10 cellular contexts compared by ENCODE assay signal in the genomic region with DNA sequence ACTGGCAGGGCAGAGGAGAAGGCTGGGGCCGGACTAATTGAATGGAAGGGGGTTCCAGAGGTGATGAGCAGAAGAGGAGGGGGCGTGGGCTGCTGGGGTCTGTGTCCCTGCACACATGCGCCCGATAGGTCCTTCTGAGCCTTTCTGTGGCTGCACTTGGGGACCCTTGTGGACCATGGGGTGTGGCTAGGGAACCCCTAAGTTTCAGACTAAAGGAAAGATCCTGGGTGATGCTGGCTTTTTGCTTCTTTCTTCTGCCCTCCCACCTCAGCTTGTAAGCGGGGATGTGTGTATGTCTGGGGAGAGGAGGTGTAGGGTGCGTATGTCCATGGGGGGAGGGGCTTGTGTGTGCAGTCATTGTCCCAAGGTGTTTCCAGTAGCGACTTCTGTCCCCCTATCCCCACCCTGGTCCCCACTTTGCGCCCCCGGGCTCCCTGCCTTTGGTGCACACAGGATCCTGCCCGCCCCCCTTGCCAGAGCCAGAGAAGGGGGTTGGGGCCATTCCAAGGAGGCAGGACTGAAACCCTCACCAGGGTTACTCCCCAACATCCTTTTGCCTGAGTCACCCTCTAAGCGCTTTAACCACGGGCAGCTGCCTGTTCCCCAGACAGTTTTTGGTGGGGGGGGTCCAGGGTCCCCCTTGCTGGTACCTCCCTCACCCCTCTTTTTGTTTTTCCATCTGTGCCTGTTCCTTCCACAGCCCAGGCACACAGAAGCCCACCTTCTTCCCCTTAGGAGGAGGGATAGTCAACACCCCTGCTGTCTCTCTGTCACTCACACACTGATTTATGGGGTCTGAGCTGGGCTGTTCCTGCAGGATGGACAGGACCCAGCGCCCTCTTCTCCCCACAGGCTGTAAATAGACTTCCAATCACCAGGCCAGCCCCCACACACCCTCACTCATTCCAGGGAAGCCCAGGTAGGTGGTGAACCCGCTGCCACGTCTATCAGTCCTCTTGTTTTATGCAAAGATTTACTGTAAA.
DNase-seq lines count a peak whose midpoint lies in the region; FAIRE-seq and TF ChIP-seq lines count a peak whose summit lies in the region.
"Had no signal": no experiment of that assay in that cellular context is flagged by ENCODE, and none has a peak within 500 bp of the region (broad histone marks: within the 10 kb centered on the region; RNA-seq: fewer than 3 reads in every experiment).

No MANE protein-coding gene starts in this region.

- no peaks in the 10 kb centered on the region for H3F3A ChIP-seq in neural cell (ENCODE audit: insufficient read depth, low read length, poor library complexity, severe bottlenecking)

- FAIRE-seq in RCC 7860 (lab: Jason Lieb, UNC), result no peak

- DNase-seq in EH (ENCODE audit: low read depth), result peak; percentile 85
- peak; percentile 29 for DNase-seq in NCI-H2227 (lab: John Stamatoyannopoulos, UW; ENCODE audit: unreplicated experiment)
- peak; percentile 39 for DNase-seq in fibroblast of gingiva (ENCODE audit: low read depth)
- no peak for DNase-seq in RCC 7860 (ENCODE audit: low spot score)
- no peak for DNase-seq in SIG-M5 treated with dmso at 0.1 percent for 504 hours (lab: John Stamatoyannopoulos, UW; ENCODE audit: unreplicated experiment)
- DNase-seq in retina, result no peak
- no peak for DNase-seq in NCI-H82 treated with DMSO at 0.1 percent for 48 hours (lab: John Stamatoyannopoulos, UW; ENCODE audit: unreplicated experiment)
- DNase-seq: activated naive CD8-positive, alpha-beta T cell treated with anti-CD3 and anti-CD28 coated beads, Interleukin-2, amount 50 U/mL, for 24 hours; stimulated activated CD4-positive, alpha-beta T cell treated with anti-CD3 and anti-CD28 coated beads, Interleukin-4, amount 100 ng/mL, for 24 hours had no signal

- H4K20me1 ChIP-seq in neural cell (ENCODE audit: insufficient read depth), result no peaks in the 10 kb centered on the region

- TF ChIP-seq CTCF in neural cell (IDR thresholded peaks at IDR 0.05; ENCODE audit: poor library complexity, severe bottlenecking), result no peak

- H3K9me3 ChIP-seq in neural cell (ENCODE audit: low read length), result no peaks in the 10 kb centered on the region

- H3K79me2 ChIP-seq in neural cell (replicated peaks; ENCODE audit: insufficient read depth, low read length), result no peaks in the 10 kb centered on the region

- TF ChIP-seq EP300 in neural cell (conservative IDR thresholded peaks at IDR 0.05; ENCODE audit: poor library complexity, severe bottlenecking), result no peak

- no peak overlapping the region for H3K4me2 ChIP-seq in neural cell (ENCODE audit: low read length)

- TF ChIP-seq RAD21 in neural cell (conservative IDR thresholded peaks at IDR 0.05), result no peak

- H3K36me3 ChIP-seq in neural cell (ENCODE audit: insufficient read depth, low read length), result no peaks in the 10 kb centered on the region

- no peak overlapping the region for H2AFZ ChIP-seq in neural cell (ENCODE audit: low read depth, low read length)

- peaks cover 44% of the 10 kb centered on the region for H3K27me3 ChIP-seq in neural cell (ENCODE audit: insufficient read depth, low read depth, low read length)

- no peaks in the 10 kb centered on the region for H3K9me2 ChIP-seq in neural cell (ENCODE audit: insufficient read depth, low read length)

- peak overlapping the region; percentile 52 for H3K4me3 ChIP-seq in neural cell (ENCODE audit: low read length)

- H3K9ac ChIP-seq in neural cell (ENCODE audit: low read length), result no peak overlapping the region

- H3K27ac ChIP-seq in neural cell (ENCODE audit: low read length), result no peak overlapping the region

TF ChIP-seq in neural cell, 6 proteins besides CTCF, POLR2A, EP300 and RAD21:
- no peak for TF ChIP-seq TAF1 (IDR thresholded peaks at IDR 0.05; ENCODE audit: low read depth)
- no peak for TF ChIP-seq REST (IDR thresholded peaks at IDR 0.05; ENCODE audit: borderline replicate concordance)
- no peak for TF ChIP-seq MXI1 (conservative IDR thresholded peaks at IDR 0.05; ENCODE audit: poor library complexity, severe bottlenecking)
- no peak for TF ChIP-seq SMC3 (conservative IDR thresholded peaks at IDR 0.05; ENCODE audit: poor library complexity)
- TF ChIP-seq POLR2AphosphoS5 (IDR thresholded peaks at IDR 0.05), result no peak
- no peak for TF ChIP-seq EZH2 (IDR thresholded peaks at IDR 0.05; ENCODE audit: borderline replicate concordance, insufficient read depth, low read length, poor library complexity, severe bottlenecking)

Comparison
In these comparisons a context has a peak if more than half of its experiments do, and no peak if none do; other contexts are left out.
1. DNase-seq: peak in EH (single experiment), NCI-H2227 (single experiment) and fibroblast of gingiva (single experiment); none in RCC 7860 (single experiment), SIG-M5 treated with dmso at 0.1 percent for 504 hours (single experiment), retina (single experiment) and NCI-H82 treated with DMSO at 0.1 percent for 48 hours (single experiment).